Comparison of ENCODE assay signal across 14 cellular contexts in genomic region chr18:36640005-36640952, GRCh38.
DNase-seq lines count a peak whose midpoint lies in the region; TF ChIP-seq lines count a peak whose summit lies in the region.
"Had no signal": no experiment of that assay in that cellular context is flagged by ENCODE, and none has a peak within 500 bp of the region (broad histone marks: within the 10 kb centered on the region; RNA-seq: fewer than 3 reads in every experiment).

No MANE protein-coding gene starts in this region.

- H3K27ac ChIP-seq in muscle layer of colon (ENCODE audit: low read depth, low read length) (peak overlapping the region; percentile 39), stomach smooth muscle (ENCODE audit: low read length) (peak overlapping the region; percentile 31)

- no peak overlapping the region for H3K4me3 ChIP-seq in fibroblast of pulmonary artery (replicated peaks; ENCODE audit: low read depth, low read length)
- no peak overlapping the region for H3K4me3 ChIP-seq in muscle layer of colon (ENCODE audit: low read depth in 1 of 2, low read length in 2 of 2)
- H3K4me3 ChIP-seq in stomach smooth muscle (ENCODE audit: low read length in 2 of 2) = peak overlapping the region; percentile 12 to 29

- H3K27me3 Mint-ChIP-seq in HFFc6 (ENCODE audit: insufficient read depth) (no peaks in the 10 kb centered on the region), CD14-positive monocyte (ENCODE audit: low read depth in 3 of 3) (peaks cover 0 to 2% (median 1%) of the 10 kb centered on the region in 3 donors)

- peaks cover 15% of the 10 kb centered on the region for H3K4me1 ChIP-seq in muscle layer of colon (ENCODE audit: insufficient read depth, low read length)
- peaks cover 12% of the 10 kb centered on the region for H3K4me1 ChIP-seq in stomach smooth muscle (ENCODE audit: control insufficient read depth, insufficient read depth, low read length)
- H3K4me1 ChIP-seq: BE2C had no signal

- H3K27ac Mint-ChIP-seq in HFFc6 (peak overlapping the region; percentile 67), CD14-positive monocyte (no peak overlapping the region)

- no peak for TF ChIP-seq CTCF in HFFc6 (IDR thresholded peaks at IDR 0.05)
- TF ChIP-seq CTCF in fibroblast of pulmonary artery (IDR thresholded peaks at IDR 0.05; ENCODE audit: low read length, missing control alignments) = no peak
- TF ChIP-seq CTCF in CD14-positive monocyte (IDR thresholded peaks at IDR 0.05) = no peak

- H3K4me3 Mint-ChIP-seq in HFFc6 (no peak overlapping the region), CD14-positive monocyte (no peak overlapping the region)

- no peaks in the 10 kb centered on the region for H3K9me3 ChIP-seq in muscle layer of colon (ENCODE audit: low read length)
- H3K9me3 ChIP-seq in stomach smooth muscle (ENCODE audit: control insufficient read depth in 2 of 2, low read length in 2 of 2) = no peaks in the 10 kb centered on the region
- H3K9me3 ChIP-seq: BE2C had no signal

- H3K4me1 Mint-ChIP-seq in HFFc6 (ENCODE audit: low read depth) = peaks cover 16% of the 10 kb centered on the region
- no peaks in the 10 kb centered on the region for H3K4me1 Mint-ChIP-seq in CD14-positive monocyte

- intact Hi-C loops in CD14-positive monocyte (cut with micrococcal nuclease) = no loop called here

- H3K36me3 Mint-ChIP-seq in HFFc6 (ENCODE audit: low read depth) (no peaks in the 10 kb centered on the region), CD14-positive monocyte (no peaks in the 10 kb centered on the region)

- no peaks in the 10 kb centered on the region for H3K36me3 ChIP-seq in muscle layer of colon (ENCODE audit: insufficient read depth, low read length)
- no peaks in the 10 kb centered on the region for H3K36me3 ChIP-seq in stomach smooth muscle (ENCODE audit: control insufficient read depth in 2 of 2, insufficient read depth in 2 of 2, low read length in 2 of 2)
- H3K36me3 ChIP-seq: BE2C had no signal

- H3K9ac ChIP-seq in muscle layer of colon (ENCODE audit: low read length) (no peak overlapping the region), stomach smooth muscle (ENCODE audit: low read length in 2 of 2) (no peak overlapping the region)

- H3K27me3 ChIP-seq in muscle layer of colon (ENCODE audit: control insufficient read depth in 1 of 2, insufficient read depth in 2 of 2, low read length in 2 of 2) (no peaks in the 10 kb centered on the region), stomach smooth muscle (ENCODE audit: control insufficient read depth in 1 of 2, insufficient read depth in 2 of 2, low read length in 2 of 2) (no peaks in the 10 kb centered on the region)
- H3K27me3 ChIP-seq: BE2C had no signal

- H3K9me3 Mint-ChIP-seq in HFFc6 = no peaks in the 10 kb centered on the region
- H3K9me3 Mint-ChIP-seq in CD14-positive monocyte = peaks cover 0 to 8% (median 5%) of the 10 kb centered on the region in 7 donors

- DNase-seq in HFFc6 (no peak), fibroblast of pulmonary artery (ENCODE audit: low read depth) (peak; percentile 43), SHP77 treated with DMSO at 0.1 percent for 48 hours (lab: John Stamatoyannopoulos, UW) (no peak), NCI-H187 (lab: John Stamatoyannopoulos, UW) (no peak), CD14-positive monocyte (ENCODE audit: low spot score) (no peak), NCI-H1417 (lab: John Stamatoyannopoulos, UW) (no peak)
- DNase-seq: BE2C, Kasumi-1, NCI-H2029, NCI-H2171 treated with DMSO at 0.1 percent for 48 hours, NCI-H82, SHP77 had no signal

Comparison
In these comparisons a context has a peak if more than half of its experiments do, and no peak if none do; other contexts are left out.
1. H3K4me3 ChIP-seq: peak in stomach smooth muscle (2 of 2); none in fibroblast of pulmonary artery (single experiment) and muscle layer of colon (0 of 2).